Comparison of ENCODE assay signal across 20 cellular contexts in the genomic region with DNA sequence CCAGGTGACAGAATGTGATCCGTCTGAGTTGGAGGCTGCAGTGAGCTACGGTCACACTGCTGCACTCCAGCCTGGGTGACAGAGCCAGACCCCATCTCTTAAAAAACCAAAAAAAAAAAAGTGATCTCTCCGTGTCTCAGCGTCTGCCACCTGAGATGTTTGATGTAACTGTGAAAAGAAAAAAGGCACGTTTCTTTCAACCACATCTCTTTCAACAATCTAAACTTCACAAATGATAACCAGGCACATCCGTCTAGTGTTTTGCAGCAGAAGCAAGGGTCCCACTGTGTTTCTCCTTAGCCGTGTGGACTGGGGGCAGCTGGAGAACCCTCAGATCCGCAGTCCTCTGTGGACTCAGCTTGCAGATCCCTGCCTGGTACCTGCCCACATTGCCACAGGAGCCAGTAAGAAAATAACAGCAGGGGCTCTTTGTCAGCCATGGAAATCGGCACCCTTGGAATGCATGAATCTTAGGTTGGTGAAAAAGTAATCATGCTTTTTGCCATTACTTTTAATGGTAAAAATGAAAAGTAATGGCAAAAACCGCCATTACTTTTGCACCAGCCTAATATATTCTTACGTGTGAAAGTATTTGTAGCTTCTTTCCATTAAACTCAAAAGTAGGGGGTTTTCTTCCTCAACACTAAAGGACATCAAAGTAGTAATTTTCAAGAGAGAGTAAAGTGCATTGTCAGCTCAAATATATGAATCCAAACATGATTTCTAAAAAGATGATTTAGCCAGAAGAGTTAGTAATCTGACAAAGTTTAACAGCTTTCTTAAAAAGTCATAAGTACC.
DNase-seq lines count a peak whose midpoint lies in the region; ATAC-seq, FAIRE-seq and TF ChIP-seq lines count a peak whose summit lies in the region.
"Had no signal": no experiment of that assay in that cellular context is flagged by ENCODE, and none has a peak within 500 bp of the region (broad histone marks: within the 10 kb centered on the region; RNA-seq: fewer than 3 reads in every experiment).

No MANE protein-coding gene starts in this region.

- no peaks in the 10 kb centered on the region for H3K36me3 ChIP-seq in CD4-positive, CD25-positive, alpha-beta regulatory T cell (ENCODE audit: control insufficient read depth, insufficient read depth, low read length)
- no peaks in the 10 kb centered on the region for H3K36me3 ChIP-seq in CD4-positive, alpha-beta memory T cell (ENCODE audit: insufficient read depth, low read length)
- H3K36me3 ChIP-seq in keratinocyte (ENCODE audit: control insufficient read depth in 2 of 2, extremely low read depth in 1 of 2, insufficient read depth in 2 of 2, low read length in 2 of 2) = no peaks in the 10 kb centered on the region
- H3K36me3 ChIP-seq in colonic mucosa = no peaks in the 10 kb centered on the region

- H3K9me3 Mint-ChIP-seq in CD4-positive, CD25-positive, alpha-beta regulatory T cell = no peaks in the 10 kb centered on the region
- H3K9me3 Mint-ChIP-seq in CD4-positive, alpha-beta memory T cell = no peaks in the 10 kb centered on the region

- TF ChIP-seq CTCF in RWPE1 (conservative IDR thresholded peaks at IDR 0.05; ENCODE audit: low read depth) (no peak), keratinocyte (optimal IDR thresholded peaks at IDR 0.05 in 1 of 3, IDR thresholded peaks at IDR 0.05 in 1 of 3, conservative IDR thresholded peaks at IDR 0.05 in 1 of 3; ENCODE audit: extremely low read depth in 1 of 3, insufficient read depth in 2 of 3, low read length in 3 of 3) (no peak), colonic mucosa (IDR thresholded peaks at IDR 0.05) (no peak)

- CTCF ChIA-PET in CD4-positive, alpha-beta memory T cell (lab: Charles Lee; ENCODE audit: partially characterized antibody) = interaction anchor here (0.8 to 4.2 kb wide), 2 partner anchors 14 to 467 kb away, joined by 3 to 12 read pairs; no protein-coding TSS in a partner anchor
- CTCF ChIA-PET in RWPE1 (lab: Yijun Ruan, JAX) = no interaction called here

- intact Hi-C loops in CD4-positive, alpha-beta memory T cell (cut with micrococcal nuclease) = no loop called here
- intact Hi-C loops in colonic mucosa (cut with DNase I) = no loop called here

- H3K36me3 Mint-ChIP-seq in CD4-positive, CD25-positive, alpha-beta regulatory T cell = peaks cover 10% of the 10 kb centered on the region
- H3K36me3 Mint-ChIP-seq in CD4-positive, alpha-beta memory T cell = peaks cover 0 to 5% of the 10 kb centered on the region in 2 donors

- no peak overlapping the region for H2AFZ ChIP-seq in keratinocyte (ENCODE audit: control insufficient read depth, low read length)

- H3K9me3 ChIP-seq in CD4-positive, CD25-positive, alpha-beta regulatory T cell (ENCODE audit: control insufficient read depth in 2 of 2, low read length in 2 of 2) = no peaks in the 10 kb centered on the region
- H3K9me3 ChIP-seq in CD4-positive, alpha-beta memory T cell (ENCODE audit: control insufficient read depth in 1 of 2, low read length in 2 of 2) = no peaks in the 10 kb centered on the region
- H3K9me3 ChIP-seq in keratinocyte (ENCODE audit: control insufficient read depth, low read depth, low read length) = no peaks in the 10 kb centered on the region
- H3K9me3 ChIP-seq in colonic mucosa = no peaks in the 10 kb centered on the region

- no peaks in the 10 kb centered on the region for H3K27me3 Mint-ChIP-seq in CD4-positive, CD25-positive, alpha-beta regulatory T cell
- H3K27me3 Mint-ChIP-seq in CD4-positive, alpha-beta memory T cell = no peaks in the 10 kb centered on the region

- H3K4me3 Mint-ChIP-seq in CD4-positive, CD25-positive, alpha-beta regulatory T cell = no peak overlapping the region
- no peak overlapping the region for H3K4me3 Mint-ChIP-seq in CD4-positive, alpha-beta memory T cell

- H3K79me2 ChIP-seq in keratinocyte (ENCODE audit: control insufficient read depth, insufficient read depth, low read length) = no peaks in the 10 kb centered on the region

- no peaks in the 10 kb centered on the region for H3K9me1 ChIP-seq in keratinocyte (ENCODE audit: control insufficient read depth, extremely low read depth, insufficient read depth, low read length)

- no peak overlapping the region for H3K4me3 ChIP-seq in CD4-positive, CD25-positive, alpha-beta regulatory T cell (ENCODE audit: low read depth, low read length)
- no peak overlapping the region for H3K4me3 ChIP-seq in CD4-positive, alpha-beta memory T cell (ENCODE audit: low read length in 2 of 2)
- H3K4me3 ChIP-seq in keratinocyte (ENCODE audit: control insufficient read depth in 2 of 3, extremely low read depth in 1 of 3, insufficient read depth in 2 of 3, low read depth in 1 of 3, low read length in 3 of 3) = no peak overlapping the region
- no peak overlapping the region for H3K4me3 ChIP-seq in colonic mucosa
- H3K4me3 ChIP-seq: GM12878 had no signal

- peaks cover 0 to 15% (median 5%) of the 10 kb centered on the region in 4 donors for H3K4me1 Mint-ChIP-seq in CD4-positive, CD25-positive, alpha-beta regulatory T cell
- H3K4me1 Mint-ChIP-seq in CD4-positive, alpha-beta memory T cell = peaks cover 9 to 20% (median 17%) of the 10 kb centered on the region in 4 donors

- POLR2A ChIA-PET in CD4-positive, alpha-beta memory T cell (lab: Charles Lee; ENCODE audit: partially characterized antibody) = no interaction called here
- POLR2A ChIA-PET in RWPE1 (lab: Yijun Ruan, JAX; ENCODE audit: low non-redundant PET) = no interaction called here

- ATAC-seq in CD4-positive, CD25-positive, alpha-beta regulatory T cell (ENCODE audit: low read depth in 2 of 2) = no peak
- ATAC-seq in HG03025 (IDR thresholded peaks at IDR 0.05; ENCODE audit: low FRiP score, unreplicated experiment) = no peak
- ATAC-seq in GM18520 (IDR thresholded peaks at IDR 0.05; ENCODE audit: unreplicated experiment) = no peak
- ATAC-seq: GM12878 had no signal

- H3K27ac Mint-ChIP-seq in CD4-positive, CD25-positive, alpha-beta regulatory T cell = peak overlapping the region in 2 of 3 donors; percentile 69 to 71
- H3K27ac Mint-ChIP-seq in CD4-positive, alpha-beta memory T cell = peak overlapping the region in 4 of 7 donors; percentile 6 to 59 (median 13)

- H4K20me1 ChIP-seq in keratinocyte (ENCODE audit: control insufficient read depth, extremely low read depth, insufficient read depth, low read length) = no peaks in the 10 kb centered on the region

- H3K27me3 ChIP-seq in CD4-positive, CD25-positive, alpha-beta regulatory T cell (ENCODE audit: control insufficient read depth, insufficient read depth, low read length) = no peaks in the 10 kb centered on the region
- H3K27me3 ChIP-seq in CD4-positive, alpha-beta memory T cell (ENCODE audit: insufficient read depth, low read length) = no peaks in the 10 kb centered on the region
- no peaks in the 10 kb centered on the region for H3K27me3 ChIP-seq in keratinocyte (ENCODE audit: control insufficient read depth, extremely low read depth, insufficient read depth, low read length)
- H3K27me3 ChIP-seq in colonic mucosa = no peaks in the 10 kb centered on the region

- FAIRE-seq in keratinocyte (lab: Jason Lieb, UNC) = peak; percentile 29
- FAIRE-seq: GM12878 had no signal

- no peak overlapping the region for H3K27ac ChIP-seq in CD4-positive, CD25-positive, alpha-beta regulatory T cell (ENCODE audit: insufficient read depth, low read length, poor library complexity, severe bottlenecking)
- no peak overlapping the region for H3K27ac ChIP-seq in CD4-positive, alpha-beta memory T cell (ENCODE audit: low read depth, low read length)
- H3K27ac ChIP-seq in RWPE1 (peak overlapping the region; percentile 67), keratinocyte (ENCODE audit: control insufficient read depth, insufficient read depth, low read length) (no peak overlapping the region), colonic mucosa (no peak overlapping the region)
- H3K27ac ChIP-seq: C4-2B, KMS-11 had no signal

- no peak overlapping the region for H3K4me2 ChIP-seq in keratinocyte (ENCODE audit: control insufficient read depth, extremely low read depth, insufficient read depth, low read depth, low read length)
- H3K4me2 ChIP-seq: KMS-11 had no signal

- no peaks in the 10 kb centered on the region for H3K4me1 ChIP-seq in CD4-positive, CD25-positive, alpha-beta regulatory T cell (ENCODE audit: control insufficient read depth, insufficient read depth, low read length, poor library complexity, severe bottlenecking)
- H3K4me1 ChIP-seq in CD4-positive, alpha-beta memory T cell (ENCODE audit: insufficient read depth, low read length) = peaks cover under 1% of the 10 kb centered on the region
- H3K4me1 ChIP-seq in keratinocyte (ENCODE audit: control insufficient read depth, extremely low read depth, insufficient read depth, low read length) (peaks cover 18% of the 10 kb centered on the region), colonic mucosa (no peaks in the 10 kb centered on the region)

- no peak overlapping the region for H3K9ac ChIP-seq in keratinocyte (ENCODE audit: control insufficient read depth, extremely low read depth, insufficient read depth, low read length)
- H3K9ac ChIP-seq in colonic mucosa (ENCODE audit: low read depth in 2 of 2, low read length in 2 of 2) = no peak overlapping the region
- H3K9ac ChIP-seq: KMS-11 had no signal

- DNase-seq in CD4-positive, CD25-positive, alpha-beta regulatory T cell = no peak
- DNase-seq in CD4-positive, alpha-beta memory T cell = no peak
- DNase-seq in RWPE1 (ENCODE audit: low spot score) (no peak), keratinocyte (ENCODE audit: low read depth, low spot score) (no peak), DMS153 (lab: John Stamatoyannopoulos, UW) (no peak), colonic mucosa (no peak)
- DNase-seq: AML-193, Calu3, DMS53, EL, GOT3, NCI-H1436, NCI-H1930, NCI-H345, NCI-H526 had no signal

- dilution Hi-C loops in keratinocyte (cut with MboI; ENCODE audit: extremely low pct_ligation_motif_present, low sequenced_read_pairs) = no loop called here
